In genomic region chr1:193118803-193119730, GRCh38 we compare ENCODE assay signal across 2 cellular contexts.
TF ChIP-seq lines count a peak whose summit lies in the region.

No MANE protein-coding gene starts in this region.

TF ChIP-seq in A549, 52 proteins besides CTCF, POLR2A, EP300 and RAD21:
- TF ChIP-seq RFX5 (IDR thresholded peaks at IDR 0.05) (no peak), TP53 (CRISPR knock-in tag; IDR thresholded peaks at IDR 0.05) (no peak), SMC3 (IDR thresholded peaks at IDR 0.05) (no peak), ZNF302 (CRISPR knock-in tag; IDR thresholded peaks at IDR 0.05) (no peak), CHD2 (IDR thresholded peaks at IDR 0.05; ENCODE audit: low read length, partially characterized antibody) (no peak), EHF (CRISPR knock-in tag; IDR thresholded peaks at IDR 0.05) (no peak), MYC (IDR thresholded peaks at IDR 0.05; ENCODE audit: borderline replicate concordance, low read length) (no peak), BHLHE40 (IDR thresholded peaks at IDR 0.05; ENCODE audit: low read depth, low read length) (no peak), KDM5A (IDR thresholded peaks at IDR 0.05) (no peak), HOXA7 (CRISPR knock-in tag; IDR thresholded peaks at IDR 0.05) (no peak), JUNB (IDR thresholded peaks at IDR 0.05) (no peak), MAFK (IDR thresholded peaks at IDR 0.05; ENCODE audit: partially characterized antibody) (no peak), CEBPB (IDR thresholded peaks at IDR 0.05) (no peak), EHMT2 (IDR thresholded peaks at IDR 0.05; ENCODE audit: low read depth) (no peak)
- TF ChIP-seq, protein P1, sequence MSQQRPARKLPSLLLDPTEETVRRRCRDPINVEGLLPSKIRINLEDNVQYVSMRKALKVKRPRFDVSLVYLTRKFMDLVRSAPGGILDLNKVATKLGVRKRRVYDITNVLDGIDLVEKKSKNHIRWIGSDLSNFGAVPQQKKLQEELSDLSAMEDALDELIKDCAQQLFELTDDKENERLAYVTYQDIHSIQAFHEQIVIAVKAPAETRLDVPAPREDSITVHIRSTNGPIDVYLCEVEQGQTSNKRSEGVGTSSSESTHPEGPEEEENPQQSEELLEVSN (IDR thresholded peaks at IDR 0.05; ENCODE audit: borderline replicate concordance, low read depth): no peak
- TF ChIP-seq, protein P2, sequence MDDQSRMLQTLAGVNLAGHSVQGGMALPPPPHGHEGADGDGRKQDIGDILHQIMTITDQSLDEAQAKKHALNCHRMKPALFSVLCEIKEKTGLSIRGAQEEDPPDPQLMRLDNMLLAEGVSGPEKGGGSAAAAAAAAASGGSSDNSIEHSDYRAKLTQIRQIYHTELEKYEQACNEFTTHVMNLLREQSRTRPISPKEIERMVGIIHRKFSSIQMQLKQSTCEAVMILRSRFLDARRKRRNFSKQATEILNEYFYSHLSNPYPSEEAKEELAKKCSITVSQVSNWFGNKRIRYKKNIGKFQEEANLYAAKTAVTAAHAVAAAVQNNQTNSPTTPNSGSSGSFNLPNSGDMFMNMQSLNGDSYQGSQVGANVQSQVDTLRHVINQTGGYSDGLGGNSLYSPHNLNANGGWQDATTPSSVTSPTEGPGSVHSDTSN (IDR thresholded peaks at IDR 0.05): no peak
- TF ChIP-seq, protein P3, sequence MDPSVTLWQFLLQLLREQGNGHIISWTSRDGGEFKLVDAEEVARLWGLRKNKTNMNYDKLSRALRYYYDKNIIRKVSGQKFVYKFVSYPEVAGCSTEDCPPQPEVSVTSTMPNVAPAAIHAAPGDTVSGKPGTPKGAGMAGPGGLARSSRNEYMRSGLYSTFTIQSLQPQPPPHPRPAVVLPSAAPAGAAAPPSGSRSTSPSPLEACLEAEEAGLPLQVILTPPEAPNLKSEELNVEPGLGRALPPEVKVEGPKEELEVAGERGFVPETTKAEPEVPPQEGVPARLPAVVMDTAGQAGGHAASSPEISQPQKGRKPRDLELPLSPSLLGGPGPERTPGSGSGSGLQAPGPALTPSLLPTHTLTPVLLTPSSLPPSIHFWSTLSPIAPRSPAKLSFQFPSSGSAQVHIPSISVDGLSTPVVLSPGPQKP (IDR thresholded peaks at IDR 0.05; ENCODE audit: low read depth, low read length): no peak

TF ChIP-seq in K562, 482 proteins besides CTCF, POLR2A, EP300 and RAD21 (continues in another document):
- TF ChIP-seq, protein P4, sequence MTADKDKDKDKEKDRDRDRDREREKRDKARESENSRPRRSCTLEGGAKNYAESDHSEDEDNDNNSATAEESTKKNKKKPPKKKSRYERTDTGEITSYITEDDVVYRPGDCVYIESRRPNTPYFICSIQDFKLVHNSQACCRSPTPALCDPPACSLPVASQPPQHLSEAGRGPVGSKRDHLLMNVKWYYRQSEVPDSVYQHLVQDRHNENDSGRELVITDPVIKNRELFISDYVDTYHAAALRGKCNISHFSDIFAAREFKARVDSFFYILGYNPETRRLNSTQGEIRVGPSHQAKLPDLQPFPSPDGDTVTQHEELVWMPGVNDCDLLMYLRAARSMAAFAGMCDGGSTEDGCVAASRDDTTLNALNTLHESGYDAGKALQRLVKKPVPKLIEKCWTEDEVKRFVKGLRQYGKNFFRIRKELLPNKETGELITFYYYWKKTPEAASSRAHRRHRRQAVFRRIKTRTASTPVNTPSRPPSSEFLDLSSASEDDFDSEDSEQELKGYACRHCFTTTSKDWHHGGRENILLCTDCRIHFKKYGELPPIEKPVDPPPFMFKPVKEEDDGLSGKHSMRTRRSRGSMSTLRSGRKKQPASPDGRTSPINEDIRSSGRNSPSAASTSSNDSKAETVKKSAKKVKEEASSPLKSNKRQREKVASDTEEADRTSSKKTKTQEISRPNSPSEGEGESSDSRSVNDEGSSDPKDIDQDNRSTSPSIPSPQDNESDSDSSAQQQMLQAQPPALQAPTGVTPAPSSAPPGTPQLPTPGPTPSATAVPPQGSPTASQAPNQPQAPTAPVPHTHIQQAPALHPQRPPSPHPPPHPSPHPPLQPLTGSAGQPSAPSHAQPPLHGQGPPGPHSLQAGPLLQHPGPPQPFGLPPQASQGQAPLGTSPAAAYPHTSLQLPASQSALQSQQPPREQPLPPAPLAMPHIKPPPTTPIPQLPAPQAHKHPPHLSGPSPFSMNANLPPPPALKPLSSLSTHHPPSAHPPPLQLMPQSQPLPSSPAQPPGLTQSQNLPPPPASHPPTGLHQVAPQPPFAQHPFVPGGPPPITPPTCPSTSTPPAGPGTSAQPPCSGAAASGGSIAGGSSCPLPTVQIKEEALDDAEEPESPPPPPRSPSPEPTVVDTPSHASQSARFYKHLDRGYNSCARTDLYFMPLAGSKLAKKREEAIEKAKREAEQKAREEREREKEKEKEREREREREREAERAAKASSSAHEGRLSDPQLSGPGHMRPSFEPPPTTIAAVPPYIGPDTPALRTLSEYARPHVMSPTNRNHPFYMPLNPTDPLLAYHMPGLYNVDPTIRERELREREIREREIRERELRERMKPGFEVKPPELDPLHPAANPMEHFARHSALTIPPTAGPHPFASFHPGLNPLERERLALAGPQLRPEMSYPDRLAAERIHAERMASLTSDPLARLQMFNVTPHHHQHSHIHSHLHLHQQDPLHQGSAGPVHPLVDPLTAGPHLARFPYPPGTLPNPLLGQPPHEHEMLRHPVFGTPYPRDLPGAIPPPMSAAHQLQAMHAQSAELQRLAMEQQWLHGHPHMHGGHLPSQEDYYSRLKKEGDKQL (CRISPR knock-in tag; IDR thresholded peaks at IDR 0.05; ENCODE audit: borderline replicate concordance): no peak
- TF ChIP-seq DACH1 (IDR thresholded peaks at IDR 0.05; ENCODE audit: partially characterized antibody) (peak; percentile 30), ZNF316 (IDR thresholded peaks at IDR 0.05) (peak; percentile 48; the same call in 1 of the 2 replicates), CHD1 (IDR thresholded peaks at IDR 0.05; ENCODE audit: low read length) (no peak), ZKSCAN8 (CRISPR knock-in tag; IDR thresholded peaks at IDR 0.05) (peak; percentile 40; the same call in 1 of the 2 replicates), ZNF197 (CRISPR knock-in tag; IDR thresholded peaks at IDR 0.05; ENCODE audit: low read depth) (0 out of 2 replicates have a peak, but pooled peaks have one; percentile 30), KDM1A (IDR thresholded peaks at IDR 0.05) (peak in 1 of 2 experiments; percentile 25; a peak in 1 of 4 replicates), THRAP3 (IDR thresholded peaks at IDR 0.05; ENCODE audit: borderline replicate concordance) (0 out of 2 replicates have a peak, but pooled peaks have one; percentile 14), DDX20 (tag; IDR thresholded peaks at IDR 0.05; ENCODE audit: low read depth) (0 out of 2 replicates have a peak, but pooled peaks have one; percentile 24), ZNF354B (CRISPR knock-in tag; IDR thresholded peaks at IDR 0.05) (no peak), DPF2 (IDR thresholded peaks at IDR 0.05) (peak; percentile 62), UBTF (IDR thresholded peaks at IDR 0.05; ENCODE audit: borderline replicate concordance in 1 of 2, low read depth in 2 of 2, low read length in 2 of 2) (0 out of 4 replicates have a peak, but pooled peaks of 1 of the 2 experiments have one; percentile 25), ZBTB1 (CRISPR knock-in tag; IDR thresholded peaks at IDR 0.05; ENCODE audit: borderline replicate concordance, low read depth) (no peak), SMARCA4 (IDR thresholded peaks at IDR 0.05) (0 out of 2 replicates have a peak, but pooled peaks have one; percentile 24), KAT7 (CRISPR knock-in tag; IDR thresholded peaks at IDR 0.05; ENCODE audit: borderline replicate concordance) (no peak), CBFA2T3 (IDR thresholded peaks at IDR 0.05) (peak; percentile 39), TEAD1 (CRISPR knock-in tag; IDR thresholded peaks at IDR 0.05) (no peak), SMARCE1 (IDR thresholded peaks at IDR 0.05) (0 out of 2 replicates have a peak, but pooled peaks have one; percentile 33), TAF9B (IDR thresholded peaks at IDR 0.05; ENCODE audit: partially characterized antibody) (peak; percentile 22), NFE2 (IDR thresholded peaks at IDR 0.05; ENCODE audit: low read depth) (0 out of 2 replicates have a peak, but pooled peaks have one; percentile 53), ASH1L (IDR thresholded peaks at IDR 0.05; ENCODE audit: borderline replicate concordance, low read depth, partially characterized antibody) (peak; percentile 26), NBN (IDR thresholded peaks at IDR 0.05; ENCODE audit: low read depth) (0 out of 2 replicates have a peak, but pooled peaks have one; percentile 12), LEF1 (IDR thresholded peaks at IDR 0.05) (peak; percentile 46; the same call in 1 of the 2 replicates), MAFF (IDR thresholded peaks at IDR 0.05; ENCODE audit: low read length) (peak; percentile 53), SAP30 (IDR thresholded peaks at IDR 0.05; ENCODE audit: borderline replicate concordance, insufficient read depth, low read depth, low read length, poor library complexity, severe bottlenecking) (no peak), PKNOX1 (IDR thresholded peaks at IDR 0.05) (peak; percentile 76), NFIC (IDR thresholded peaks at IDR 0.05) (no peak), PRDM10 (IDR thresholded peaks at IDR 0.05; ENCODE audit: partially characterized antibody) (peak; percentile 16)
- TF ChIP-seq, protein P5, sequence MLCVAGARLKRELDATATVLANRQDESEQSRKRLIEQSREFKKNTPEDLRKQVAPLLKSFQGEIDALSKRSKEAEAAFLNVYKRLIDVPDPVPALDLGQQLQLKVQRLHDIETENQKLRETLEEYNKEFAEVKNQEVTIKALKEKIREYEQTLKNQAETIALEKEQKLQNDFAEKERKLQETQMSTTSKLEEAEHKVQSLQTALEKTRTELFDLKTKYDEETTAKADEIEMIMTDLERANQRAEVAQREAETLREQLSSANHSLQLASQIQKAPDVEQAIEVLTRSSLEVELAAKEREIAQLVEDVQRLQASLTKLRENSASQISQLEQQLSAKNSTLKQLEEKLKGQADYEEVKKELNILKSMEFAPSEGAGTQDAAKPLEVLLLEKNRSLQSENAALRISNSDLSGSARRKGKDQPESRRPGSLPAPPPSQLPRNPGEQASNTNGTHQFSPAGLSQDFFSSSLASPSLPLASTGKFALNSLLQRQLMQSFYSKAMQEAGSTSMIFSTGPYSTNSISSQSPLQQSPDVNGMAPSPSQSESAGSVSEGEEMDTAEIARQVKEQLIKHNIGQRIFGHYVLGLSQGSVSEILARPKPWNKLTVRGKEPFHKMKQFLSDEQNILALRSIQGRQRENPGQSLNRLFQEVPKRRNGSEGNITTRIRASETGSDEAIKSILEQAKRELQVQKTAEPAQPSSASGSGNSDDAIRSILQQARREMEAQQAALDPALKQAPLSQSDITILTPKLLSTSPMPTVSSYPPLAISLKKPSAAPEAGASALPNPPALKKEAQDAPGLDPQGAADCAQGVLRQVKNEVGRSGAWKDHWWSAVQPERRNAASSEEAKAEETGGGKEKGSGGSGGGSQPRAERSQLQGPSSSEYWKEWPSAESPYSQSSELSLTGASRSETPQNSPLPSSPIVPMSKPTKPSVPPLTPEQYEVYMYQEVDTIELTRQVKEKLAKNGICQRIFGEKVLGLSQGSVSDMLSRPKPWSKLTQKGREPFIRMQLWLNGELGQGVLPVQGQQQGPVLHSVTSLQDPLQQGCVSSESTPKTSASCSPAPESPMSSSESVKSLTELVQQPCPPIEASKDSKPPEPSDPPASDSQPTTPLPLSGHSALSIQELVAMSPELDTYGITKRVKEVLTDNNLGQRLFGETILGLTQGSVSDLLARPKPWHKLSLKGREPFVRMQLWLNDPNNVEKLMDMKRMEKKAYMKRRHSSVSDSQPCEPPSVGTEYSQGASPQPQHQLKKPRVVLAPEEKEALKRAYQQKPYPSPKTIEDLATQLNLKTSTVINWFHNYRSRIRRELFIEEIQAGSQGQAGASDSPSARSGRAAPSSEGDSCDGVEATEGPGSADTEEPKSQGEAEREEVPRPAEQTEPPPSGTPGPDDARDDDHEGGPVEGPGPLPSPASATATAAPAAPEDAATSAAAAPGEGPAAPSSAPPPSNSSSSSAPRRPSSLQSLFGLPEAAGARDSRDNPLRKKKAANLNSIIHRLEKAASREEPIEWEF (CRISPR knock-in tag; IDR thresholded peaks at IDR 0.05): 0 out of 2 replicates have a peak, but pooled peaks have one; percentile 48
